In the genomic region with DNA sequence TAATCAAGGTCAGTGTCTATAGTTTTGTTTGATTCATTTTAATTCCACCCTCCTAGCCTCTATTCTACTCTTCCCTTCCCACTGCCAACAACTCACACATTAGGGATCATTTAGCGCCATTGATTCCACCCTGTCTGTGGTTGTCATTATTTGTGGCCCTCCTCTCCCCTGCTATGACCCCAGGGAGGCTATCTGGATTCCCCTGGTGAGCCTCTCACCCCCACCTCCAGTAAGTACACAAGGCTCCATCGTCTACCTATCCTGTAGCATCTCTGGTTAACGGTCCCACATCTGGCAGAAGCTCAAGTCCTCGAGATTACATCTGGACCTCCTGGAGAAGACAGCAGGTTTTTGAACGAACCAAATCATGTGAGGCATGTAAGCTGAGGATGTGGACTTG, we compare ENCODE assay signal across 37 cellular contexts. TPM values are rescaled to one million over a fixed set of nuclear protein-coding genes. Genes with fewer than 3 reads are reported as not detected.
"Had no signal": no experiment of that assay in that cellular context is flagged by ENCODE, and none has a peak within 500 bp of the region (broad histone marks: within the 10 kb centered on the region; RNA-seq: fewer than 3 reads in every experiment).

No MANE protein-coding gene starts in this region.

- H3K4me1 ChIP-seq: gastroesophageal sphincter, lower lobe of right lung, uterus had no signal

- H3K27ac Mint-ChIP-seq: activated CD4-positive, alpha-beta memory T cell treated with anti-CD3 and anti-CD28 coated beads, Interleukin-2, amount 10 ng/mL, durations not matched to agents 7 days and 5 days; activated CD4-positive, alpha-beta T cell treated with anti-CD3 and anti-CD28 coated beads, Interleukin-2, amount 10 ng/mL, durations not matched to agents 24 days and 14 days; activated naive CD4-positive, alpha-beta T cell treated with anti-CD3 and anti-CD28 coated beads, Interleukin-2, amount 50 U/mL, for 24 hours; activated naive CD8-positive, alpha-beta T cell treated with anti-CD3 and anti-CD28 coated beads, Interleukin-2, amount 50 U/mL, for 24 hours; activated T-helper 17 cell treated with anti-CD3 and anti-CD28 coated beads, Interleukin-2, amount 50 U/mL, for 72 hours; natural killer cell treated with Interleukin-12 subunit alpha and Interleukin-12 subunit beta and Interleukin-15 and Interleukin-18, amount 100 ng/mL, for 72 hours; T-helper 1 cell treated with Interleukin-12 subunit alpha and Interleukin-12 subunit beta and Interleukin-4 antibody, amounts not matched to agents 30 μg/mL and 1 μg/mL, for 36 hours had no signal

- DNase-seq: activated CD4-positive, alpha-beta memory T cell treated with anti-CD3 and anti-CD28 coated beads, Interleukin-2, amount 10 ng/mL, durations not matched to agents 7 days and 5 days; activated CD4-positive, alpha-beta T cell treated with anti-CD3 and anti-CD28 coated beads, Interleukin-2, amount 10 ng/mL, durations not matched to agents 24 days and 14 days; activated CD4-positive, CD25-positive, alpha-beta regulatory T cell treated with anti-CD3 and anti-CD28 coated beads, Interleukin-2, amount 50 U/mL, for 72 hours; activated CD8-positive, alpha-beta memory T cell treated with anti-CD3 and anti-CD28 coated beads, Interleukin-2, amount 50 U/mL, for 48 hours; activated gamma-delta T cell treated with Interleukin-2 at 50 U/mL for 16 hours; activated naive CD8-positive, alpha-beta T cell treated with anti-CD3 and anti-CD28 coated beads, Interleukin-2, amount 50 U/mL, for 24 hours; activated T-cell treated with anti-CD3 and anti-CD28 coated beads, Interleukin-2, amount 50 U/mL, for 4 hours; amygdala; caudate nucleus; hippocampal formation; lower lobe of right lung; mesendoderm; stimulated activated CD4-positive, alpha-beta T cell treated with anti-CD3 and anti-CD28 coated beads, Interleukin-12 subunit alpha, Interleukin-12 subunit beta, amount 100 ng/mL, for 4 hours; stimulated activated CD4-positive, alpha-beta T cell treated with anti-CD3 and anti-CD28 coated beads, Interleukin-4, amount 100 ng/mL, for 1 hour; stimulated activated naive CD8-positive, alpha-beta T cell treated with anti-CD3 and anti-CD28 coated beads, Interleukin-15, Interleukin-2, amounts not matched to agents 100 U/mL and 50 U/mL, for 24 hours; T1000; uterus had no signal

- H3K27ac ChIP-seq: gastroesophageal sphincter, lower lobe of right lung, skin epidermis, thoracic aorta, uterus had no signal

- H3K9me3 Mint-ChIP-seq: activated CD4-positive, alpha-beta memory T cell treated with anti-CD3 and anti-CD28 coated beads, Interleukin-2, amount 10 ng/mL, durations not matched to agents 7 days and 5 days; activated CD4-positive, alpha-beta T cell treated with anti-CD3 and anti-CD28 coated beads, Interleukin-2, amount 10 ng/mL, durations not matched to agents 24 days and 14 days; activated naive CD4-positive, alpha-beta T cell treated with anti-CD3 and anti-CD28 coated beads, Interleukin-2, amount 50 U/mL, for 24 hours; activated naive CD8-positive, alpha-beta T cell treated with anti-CD3 and anti-CD28 coated beads, Interleukin-2, amount 50 U/mL, for 24 hours; activated T-cell treated with anti-CD3 and anti-CD28 coated beads, Interleukin-2, amount 50 U/mL, for 4 hours; activated T-helper 17 cell treated with anti-CD3 and anti-CD28 coated beads, Interleukin-2, amount 50 U/mL, for 72 hours; natural killer cell treated with Interleukin-12 subunit alpha and Interleukin-12 subunit beta and Interleukin-15 and Interleukin-18, amount 100 ng/mL, for 72 hours; T-helper 1 cell treated with Interleukin-12 subunit alpha and Interleukin-12 subunit beta and Interleukin-4 antibody, amounts not matched to agents 30 μg/mL and 1 μg/mL, for 36 hours had no signal

- H3K4me3 ChIP-seq: gastroesophageal sphincter, lower lobe of right lung, skin epidermis, thoracic aorta, uterus had no signal

- H3K36me3 ChIP-seq: gastroesophageal sphincter, lower lobe of right lung, thoracic aorta, uterus had no signal

- ATAC-seq: activated naive CD8-positive, alpha-beta T cell treated with anti-CD3 and anti-CD28 coated beads, Interleukin-2, amount 50 U/mL, for 24 hours; activated T-cell treated with anti-CD3 and anti-CD28 coated beads, Interleukin-2, amount 50 U/mL, for 4 hours; activated T-helper 17 cell treated with anti-CD3 and anti-CD28 coated beads, Interleukin-2, amount 50 U/mL, for 72 hours; gastroesophageal sphincter; lower lobe of right lung; natural killer cell treated with Interleukin-12 subunit alpha and Interleukin-12 subunit beta and Interleukin-15 and Interleukin-18, amount 100 ng/mL, for 72 hours; sciatic nerve; stimulated activated naive CD8-positive, alpha-beta T cell treated with anti-CD3 and anti-CD28 coated beads, Interleukin-15, Interleukin-2, amounts not matched to agents 100 U/mL and 50 U/mL, for 24 hours had no signal

- H3K4me1 Mint-ChIP-seq: activated CD4-positive, alpha-beta memory T cell treated with anti-CD3 and anti-CD28 coated beads, Interleukin-2, amount 10 ng/mL, durations not matched to agents 7 days and 5 days; activated CD4-positive, alpha-beta T cell treated with anti-CD3 and anti-CD28 coated beads, Interleukin-2, amount 10 ng/mL, durations not matched to agents 24 days and 14 days; activated naive CD4-positive, alpha-beta T cell treated with anti-CD3 and anti-CD28 coated beads, Interleukin-2, amount 50 U/mL, for 24 hours; activated naive CD8-positive, alpha-beta T cell treated with anti-CD3 and anti-CD28 coated beads, Interleukin-2, amount 50 U/mL, for 24 hours; activated T-helper 17 cell treated with anti-CD3 and anti-CD28 coated beads, Interleukin-2, amount 50 U/mL, for 72 hours had no signal

- H3K27me3 ChIP-seq: gastroesophageal sphincter, uterus had no signal

- H3K36me3 Mint-ChIP-seq: activated naive CD4-positive, alpha-beta T cell treated with anti-CD3 and anti-CD28 coated beads, Interleukin-2, amount 50 U/mL, for 24 hours; natural killer cell treated with Interleukin-12 subunit alpha and Interleukin-12 subunit beta and Interleukin-15 and Interleukin-18, amount 100 ng/mL, for 72 hours; type B pancreatic cell had no signal

- H3K4me3 Mint-ChIP-seq: activated CD4-positive, alpha-beta memory T cell treated with anti-CD3 and anti-CD28 coated beads, Interleukin-2, amount 10 ng/mL, durations not matched to agents 7 days and 5 days; activated CD4-positive, alpha-beta T cell treated with anti-CD3 and anti-CD28 coated beads, Interleukin-2, amount 10 ng/mL, durations not matched to agents 24 days and 14 days; activated naive CD4-positive, alpha-beta T cell treated with anti-CD3 and anti-CD28 coated beads, Interleukin-2, amount 50 U/mL, for 24 hours; activated naive CD8-positive, alpha-beta T cell treated with anti-CD3 and anti-CD28 coated beads, Interleukin-2, amount 50 U/mL, for 24 hours; activated T-cell treated with anti-CD3 and anti-CD28 coated beads, Interleukin-2, amount 50 U/mL, for 4 hours; activated T-helper 17 cell treated with anti-CD3 and anti-CD28 coated beads, Interleukin-2, amount 50 U/mL, for 72 hours; natural killer cell treated with Interleukin-12 subunit alpha and Interleukin-12 subunit beta and Interleukin-15 and Interleukin-18, amount 100 ng/mL, for 72 hours; T-helper 1 cell treated with Interleukin-12 subunit alpha and Interleukin-12 subunit beta and Interleukin-4 antibody, amounts not matched to agents 30 μg/mL and 1 μg/mL, for 36 hours; type B pancreatic cell had no signal

- H3K9me3 ChIP-seq: gastroesophageal sphincter, lower lobe of right lung, thoracic aorta, uterus had no signal

- H3K27me3 Mint-ChIP-seq: type B pancreatic cell had no signal

RNA-seq across cellular contexts. Expression of a gene that starts 27.4 kb away (rescaled TPM):
- total RNA-seq: activated CD4-positive, alpha-beta memory T cell treated with anti-CD3 and anti-CD28 coated beads, Interleukin-2, amount 10 ng/mL, durations not matched to agents 7 days and 5 days; activated CD4-positive, alpha-beta T cell treated with anti-CD3 and anti-CD28 coated beads, Interleukin-2, amount 10 ng/mL, durations not matched to agents 24 days and 14 days; activated T-cell treated with anti-CD3 and anti-CD28 coated beads, Interleukin-2, amount 50 U/mL, for 4 hours; activated T-helper 17 cell treated with anti-CD3 and anti-CD28 coated beads, Interleukin-2, amount 50 U/mL, for 72 hours; chondrocyte; endothelial cell of umbilical vein; fibroblast of lung; fibroblast of villous mesenchyme; lower lobe of right lung; mononuclear cell; myocyte; natural killer cell treated with Interleukin-12 subunit alpha and Interleukin-12 subunit beta and Interleukin-15 and Interleukin-18, amount 100 ng/mL, for 72 hours; osteoblast; posterior vena cava; sciatic nerve; subcutaneous adipose tissue; thoracic aorta had no signal
- polyA plus RNA-seq: endothelial cell of umbilical vein, esophagus, fibroblast of lung, keratinocyte had no signal
